In the genomic region with DNA sequence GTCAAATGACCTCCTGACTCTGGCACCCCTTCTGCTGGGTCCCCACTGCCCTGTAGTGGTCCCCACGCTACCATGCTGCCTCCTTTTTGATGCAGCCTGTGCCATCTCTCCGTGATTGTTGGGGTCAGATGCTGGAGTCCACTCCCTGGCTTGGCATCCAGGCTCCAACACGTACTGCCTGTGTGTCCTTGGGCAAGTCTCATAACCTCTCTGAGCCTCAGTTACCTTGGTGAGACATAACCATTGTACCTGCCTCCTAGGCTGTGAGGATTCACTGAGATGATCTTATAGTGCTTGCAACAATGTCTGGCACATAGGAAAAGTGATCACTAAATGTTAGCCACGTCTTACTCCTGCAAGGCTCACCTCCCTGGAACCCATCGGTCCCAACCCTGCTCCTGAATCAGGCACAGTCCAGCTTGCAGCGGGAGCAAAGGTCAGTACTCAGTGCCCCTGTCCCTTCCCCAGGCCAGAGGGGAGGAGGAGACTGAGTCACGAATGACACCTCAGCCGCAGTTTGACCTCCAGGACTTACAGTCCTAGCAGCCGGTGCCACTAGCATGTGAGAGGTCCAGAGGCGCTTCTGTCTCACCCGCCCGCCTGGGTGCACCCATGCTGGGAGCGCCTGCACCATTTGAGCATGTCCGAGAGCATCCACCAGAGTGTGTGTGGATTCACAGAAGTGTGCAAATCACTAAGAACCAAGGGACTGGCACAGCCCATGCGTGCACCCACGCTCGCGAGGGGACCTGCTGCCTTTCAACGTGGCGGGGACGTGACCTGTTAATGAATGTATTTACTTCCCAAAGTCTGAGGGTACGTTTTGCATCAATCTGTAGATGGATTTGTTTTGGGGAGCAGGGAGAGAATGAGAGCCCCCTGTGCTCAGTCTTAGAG, we compare ENCODE assay signal across 1 cellular context.
TF ChIP-seq lines count a peak whose summit lies in the region.

No MANE protein-coding gene starts in this region.

TF ChIP-seq in HepG2, 621 proteins besides CTCF, POLR2A, EP300 and RAD21 (continued from another document and continues in another):
- TF ChIP-seq, protein P1, sequence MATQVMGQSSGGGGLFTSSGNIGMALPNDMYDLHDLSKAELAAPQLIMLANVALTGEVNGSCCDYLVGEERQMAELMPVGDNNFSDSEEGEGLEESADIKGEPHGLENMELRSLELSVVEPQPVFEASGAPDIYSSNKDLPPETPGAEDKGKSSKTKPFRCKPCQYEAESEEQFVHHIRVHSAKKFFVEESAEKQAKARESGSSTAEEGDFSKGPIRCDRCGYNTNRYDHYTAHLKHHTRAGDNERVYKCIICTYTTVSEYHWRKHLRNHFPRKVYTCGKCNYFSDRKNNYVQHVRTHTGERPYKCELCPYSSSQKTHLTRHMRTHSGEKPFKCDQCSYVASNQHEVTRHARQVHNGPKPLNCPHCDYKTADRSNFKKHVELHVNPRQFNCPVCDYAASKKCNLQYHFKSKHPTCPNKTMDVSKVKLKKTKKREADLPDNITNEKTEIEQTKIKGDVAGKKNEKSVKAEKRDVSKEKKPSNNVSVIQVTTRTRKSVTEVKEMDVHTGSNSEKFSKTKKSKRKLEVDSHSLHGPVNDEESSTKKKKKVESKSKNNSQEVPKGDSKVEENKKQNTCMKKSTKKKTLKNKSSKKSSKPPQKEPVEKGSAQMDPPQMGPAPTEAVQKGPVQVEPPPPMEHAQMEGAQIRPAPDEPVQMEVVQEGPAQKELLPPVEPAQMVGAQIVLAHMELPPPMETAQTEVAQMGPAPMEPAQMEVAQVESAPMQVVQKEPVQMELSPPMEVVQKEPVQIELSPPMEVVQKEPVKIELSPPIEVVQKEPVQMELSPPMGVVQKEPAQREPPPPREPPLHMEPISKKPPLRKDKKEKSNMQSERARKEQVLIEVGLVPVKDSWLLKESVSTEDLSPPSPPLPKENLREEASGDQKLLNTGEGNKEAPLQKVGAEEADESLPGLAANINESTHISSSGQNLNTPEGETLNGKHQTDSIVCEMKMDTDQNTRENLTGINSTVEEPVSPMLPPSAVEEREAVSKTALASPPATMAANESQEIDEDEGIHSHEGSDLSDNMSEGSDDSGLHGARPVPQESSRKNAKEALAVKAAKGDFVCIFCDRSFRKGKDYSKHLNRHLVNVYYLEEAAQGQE (IDR thresholded peaks at IDR 0.05; ENCODE audit: borderline replicate concordance in 1 of 2, low read depth in 1 of 2, low read length in 2 of 2), result no peak
- TF ChIP-seq ZFX (CRISPR knock-in tag; IDR thresholded peaks at IDR 0.05; ENCODE audit: low read depth) (no peak), MIER2 (CRISPR knock-in tag; IDR thresholded peaks at IDR 0.05) (no peak), ZMAT3 (CRISPR knock-in tag; conservative IDR thresholded peaks at IDR 0.05) (no peak), ZNF354B (CRISPR knock-in tag; IDR thresholded peaks at IDR 0.05) (no peak), ZSCAN30 (CRISPR knock-in tag; IDR thresholded peaks at IDR 0.05) (no peak), ZNF30 (CRISPR knock-in tag; IDR thresholded peaks at IDR 0.05) (no peak), ZNF619 (CRISPR knock-in tag; IDR thresholded peaks at IDR 0.05) (no peak), ZNF253 (CRISPR knock-in tag; IDR thresholded peaks at IDR 0.05; ENCODE audit: borderline replicate concordance) (no peak), ZNF12 (CRISPR knock-in tag; IDR thresholded peaks at IDR 0.05) (0 out of 2 replicates have a peak, but pooled peaks have one; percentile 62), ZNF746 (CRISPR knock-in tag; IDR thresholded peaks at IDR 0.05) (peak; percentile 14; the same call in 1 of the 2 replicates), TSC22D2 (CRISPR knock-in tag; IDR thresholded peaks at IDR 0.05; ENCODE audit: borderline replicate concordance) (0 out of 2 replicates have a peak, but pooled peaks have one; percentile 4), HNF4G (IDR thresholded peaks at IDR 0.05; ENCODE audit: borderline replicate concordance, low read depth, low read length) (0 out of 2 replicates have a peak, but pooled peaks have one; percentile 46), HNF4G (CRISPR knock-in tag; IDR thresholded peaks at IDR 0.05; ENCODE audit: borderline replicate concordance, low read depth) (no peak; the same call in 1 of the 2 replicates), RBM39 (IDR thresholded peaks at IDR 0.05; ENCODE audit: low read depth, low read length, poor library complexity, severe bottlenecking) (no peak), NKX3-1 (CRISPR knock-in tag; IDR thresholded peaks at IDR 0.05) (no peak), ZNF292 (CRISPR knock-in tag; IDR thresholded peaks at IDR 0.05; ENCODE audit: borderline replicate concordance, low read depth) (no peak)
- TF ChIP-seq, protein P2, sequence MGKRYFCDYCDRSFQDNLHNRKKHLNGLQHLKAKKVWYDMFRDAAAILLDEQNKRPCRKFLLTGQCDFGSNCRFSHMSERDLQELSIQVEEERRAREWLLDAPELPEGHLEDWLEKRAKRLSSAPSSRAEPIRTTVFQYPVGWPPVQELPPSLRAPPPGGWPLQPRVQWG (CRISPR knock-in tag; IDR thresholded peaks at IDR 0.05; ENCODE audit: borderline replicate concordance, low read depth), result no peak
- TF ChIP-seq, protein P3, sequence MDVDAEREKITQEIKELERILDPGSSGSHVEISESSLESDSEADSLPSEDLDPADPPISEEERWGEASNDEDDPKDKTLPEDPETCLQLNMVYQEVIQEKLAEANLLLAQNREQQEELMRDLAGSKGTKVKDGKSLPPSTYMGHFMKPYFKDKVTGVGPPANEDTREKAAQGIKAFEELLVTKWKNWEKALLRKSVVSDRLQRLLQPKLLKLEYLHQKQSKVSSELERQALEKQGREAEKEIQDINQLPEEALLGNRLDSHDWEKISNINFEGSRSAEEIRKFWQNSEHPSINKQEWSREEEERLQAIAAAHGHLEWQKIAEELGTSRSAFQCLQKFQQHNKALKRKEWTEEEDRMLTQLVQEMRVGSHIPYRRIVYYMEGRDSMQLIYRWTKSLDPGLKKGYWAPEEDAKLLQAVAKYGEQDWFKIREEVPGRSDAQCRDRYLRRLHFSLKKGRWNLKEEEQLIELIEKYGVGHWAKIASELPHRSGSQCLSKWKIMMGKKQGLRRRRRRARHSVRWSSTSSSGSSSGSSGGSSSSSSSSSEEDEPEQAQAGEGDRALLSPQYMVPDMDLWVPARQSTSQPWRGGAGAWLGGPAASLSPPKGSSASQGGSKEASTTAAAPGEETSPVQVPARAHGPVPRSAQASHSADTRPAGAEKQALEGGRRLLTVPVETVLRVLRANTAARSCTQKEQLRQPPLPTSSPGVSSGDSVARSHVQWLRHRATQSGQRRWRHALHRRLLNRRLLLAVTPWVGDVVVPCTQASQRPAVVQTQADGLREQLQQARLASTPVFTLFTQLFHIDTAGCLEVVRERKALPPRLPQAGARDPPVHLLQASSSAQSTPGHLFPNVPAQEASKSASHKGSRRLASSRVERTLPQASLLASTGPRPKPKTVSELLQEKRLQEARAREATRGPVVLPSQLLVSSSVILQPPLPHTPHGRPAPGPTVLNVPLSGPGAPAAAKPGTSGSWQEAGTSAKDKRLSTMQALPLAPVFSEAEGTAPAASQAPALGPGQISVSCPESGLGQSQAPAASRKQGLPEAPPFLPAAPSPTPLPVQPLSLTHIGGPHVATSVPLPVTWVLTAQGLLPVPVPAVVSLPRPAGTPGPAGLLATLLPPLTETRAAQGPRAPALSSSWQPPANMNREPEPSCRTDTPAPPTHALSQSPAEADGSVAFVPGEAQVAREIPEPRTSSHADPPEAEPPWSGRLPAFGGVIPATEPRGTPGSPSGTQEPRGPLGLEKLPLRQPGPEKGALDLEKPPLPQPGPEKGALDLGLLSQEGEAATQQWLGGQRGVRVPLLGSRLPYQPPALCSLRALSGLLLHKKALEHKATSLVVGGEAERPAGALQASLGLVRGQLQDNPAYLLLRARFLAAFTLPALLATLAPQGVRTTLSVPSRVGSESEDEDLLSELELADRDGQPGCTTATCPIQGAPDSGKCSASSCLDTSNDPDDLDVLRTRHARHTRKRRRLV (CRISPR knock-in tag; IDR thresholded peaks at IDR 0.05), result no peak
- TF ChIP-seq, protein P4, sequence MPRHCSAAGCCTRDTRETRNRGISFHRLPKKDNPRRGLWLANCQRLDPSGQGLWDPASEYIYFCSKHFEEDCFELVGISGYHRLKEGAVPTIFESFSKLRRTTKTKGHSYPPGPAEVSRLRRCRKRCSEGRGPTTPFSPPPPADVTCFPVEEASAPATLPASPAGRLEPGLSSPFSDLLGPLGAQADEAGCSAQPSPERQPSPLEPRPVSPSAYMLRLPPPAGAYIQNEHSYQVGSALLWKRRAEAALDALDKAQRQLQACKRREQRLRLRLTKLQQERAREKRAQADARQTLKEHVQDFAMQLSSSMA (CRISPR knock-in tag; IDR thresholded peaks at IDR 0.05), result 0 out of 2 replicates have a peak, but pooled peaks have one; percentile 22
- TF ChIP-seq, protein P5, sequence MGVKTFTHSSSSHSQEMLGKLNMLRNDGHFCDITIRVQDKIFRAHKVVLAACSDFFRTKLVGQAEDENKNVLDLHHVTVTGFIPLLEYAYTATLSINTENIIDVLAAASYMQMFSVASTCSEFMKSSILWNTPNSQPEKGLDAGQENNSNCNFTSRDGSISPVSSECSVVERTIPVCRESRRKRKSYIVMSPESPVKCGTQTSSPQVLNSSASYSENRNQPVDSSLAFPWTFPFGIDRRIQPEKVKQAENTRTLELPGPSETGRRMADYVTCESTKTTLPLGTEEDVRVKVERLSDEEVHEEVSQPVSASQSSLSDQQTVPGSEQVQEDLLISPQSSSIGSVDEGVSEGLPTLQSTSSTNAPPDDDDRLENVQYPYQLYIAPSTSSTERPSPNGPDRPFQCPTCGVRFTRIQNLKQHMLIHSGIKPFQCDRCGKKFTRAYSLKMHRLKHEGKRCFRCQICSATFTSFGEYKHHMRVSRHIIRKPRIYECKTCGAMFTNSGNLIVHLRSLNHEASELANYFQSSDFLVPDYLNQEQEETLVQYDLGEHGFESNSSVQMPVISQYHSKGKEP (CRISPR knock-in tag; IDR thresholded peaks at IDR 0.05), result 0 out of 2 replicates have a peak, but pooled peaks have one; percentile 9
- TF ChIP-seq, protein P6, sequence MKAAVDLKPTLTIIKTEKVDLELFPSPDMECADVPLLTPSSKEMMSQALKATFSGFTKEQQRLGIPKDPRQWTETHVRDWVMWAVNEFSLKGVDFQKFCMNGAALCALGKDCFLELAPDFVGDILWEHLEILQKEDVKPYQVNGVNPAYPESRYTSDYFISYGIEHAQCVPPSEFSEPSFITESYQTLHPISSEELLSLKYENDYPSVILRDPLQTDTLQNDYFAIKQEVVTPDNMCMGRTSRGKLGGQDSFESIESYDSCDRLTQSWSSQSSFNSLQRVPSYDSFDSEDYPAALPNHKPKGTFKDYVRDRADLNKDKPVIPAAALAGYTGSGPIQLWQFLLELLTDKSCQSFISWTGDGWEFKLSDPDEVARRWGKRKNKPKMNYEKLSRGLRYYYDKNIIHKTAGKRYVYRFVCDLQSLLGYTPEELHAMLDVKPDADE (CRISPR knock-in tag; IDR thresholded peaks at IDR 0.05), result no peak
- TF ChIP-seq, protein P7, sequence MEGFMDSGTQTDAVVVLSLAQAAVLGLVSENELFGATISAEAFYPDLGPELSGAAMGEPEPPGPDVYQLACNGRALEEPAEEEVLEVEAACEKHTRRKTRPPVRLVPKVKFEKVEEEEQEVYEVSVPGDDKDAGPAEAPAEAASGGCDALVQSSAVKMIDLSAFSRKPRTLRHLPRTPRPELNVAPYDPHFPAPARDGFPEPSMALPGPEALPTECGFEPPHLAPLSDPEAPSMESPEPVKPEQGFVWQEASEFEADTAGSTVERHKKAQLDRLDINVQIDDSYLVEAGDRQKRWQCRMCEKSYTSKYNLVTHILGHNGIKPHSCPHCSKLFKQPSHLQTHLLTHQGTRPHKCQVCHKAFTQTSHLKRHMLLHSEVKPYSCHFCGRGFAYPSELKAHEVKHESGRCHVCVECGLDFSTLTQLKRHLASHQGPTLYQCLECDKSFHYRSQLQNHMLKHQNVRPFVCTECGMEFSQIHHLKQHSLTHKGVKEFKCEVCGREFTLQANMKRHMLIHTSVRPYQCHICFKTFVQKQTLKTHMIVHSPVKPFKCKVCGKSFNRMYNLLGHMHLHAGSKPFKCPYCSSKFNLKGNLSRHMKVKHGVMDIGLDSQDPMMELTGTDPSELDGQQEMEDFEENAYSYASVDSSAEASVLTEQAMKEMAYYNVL (CRISPR knock-in tag; IDR thresholded peaks at IDR 0.05; ENCODE audit: borderline replicate concordance), result no peak
- TF ChIP-seq, protein P8, sequence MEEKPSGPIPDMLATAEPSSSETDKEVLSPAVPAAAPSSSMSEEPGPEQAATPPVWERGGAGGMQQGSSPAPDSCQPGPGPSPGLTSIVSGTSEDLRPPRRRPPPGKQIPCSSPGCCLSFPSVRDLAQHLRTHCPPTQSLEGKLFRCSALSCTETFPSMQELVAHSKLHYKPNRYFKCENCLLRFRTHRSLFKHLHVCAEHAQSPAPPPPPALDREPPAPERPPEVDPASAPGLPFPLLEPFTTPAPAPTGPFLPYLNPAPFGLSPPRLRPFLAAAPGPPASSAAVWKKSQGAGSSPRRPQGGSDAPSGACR (CRISPR knock-in tag; IDR thresholded peaks at IDR 0.05), result no peak
- TF ChIP-seq, protein P9, sequence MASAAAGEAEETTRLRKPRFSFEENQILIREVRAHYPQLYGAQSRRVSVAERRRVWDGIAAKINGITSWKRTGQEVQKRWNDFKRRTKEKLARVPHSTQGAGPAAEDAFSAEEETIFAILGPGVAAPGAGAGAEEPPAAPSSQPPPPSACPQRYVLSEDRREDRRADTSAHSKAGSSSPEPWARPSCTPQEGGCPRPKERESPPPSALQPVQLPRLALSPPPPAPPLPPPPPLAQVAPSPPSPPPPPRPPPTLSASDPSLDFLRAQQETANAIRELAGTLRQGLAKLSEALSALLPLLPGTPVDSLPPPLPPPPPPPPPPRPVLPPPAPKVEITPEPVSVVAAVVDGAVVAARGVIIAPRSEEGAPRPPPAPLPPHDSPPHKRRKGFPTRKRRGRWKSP (CRISPR knock-in tag; IDR thresholded peaks at IDR 0.05), result 0 out of 2 replicates have a peak, but pooled peaks have one; percentile 3
- TF ChIP-seq, protein P10, sequence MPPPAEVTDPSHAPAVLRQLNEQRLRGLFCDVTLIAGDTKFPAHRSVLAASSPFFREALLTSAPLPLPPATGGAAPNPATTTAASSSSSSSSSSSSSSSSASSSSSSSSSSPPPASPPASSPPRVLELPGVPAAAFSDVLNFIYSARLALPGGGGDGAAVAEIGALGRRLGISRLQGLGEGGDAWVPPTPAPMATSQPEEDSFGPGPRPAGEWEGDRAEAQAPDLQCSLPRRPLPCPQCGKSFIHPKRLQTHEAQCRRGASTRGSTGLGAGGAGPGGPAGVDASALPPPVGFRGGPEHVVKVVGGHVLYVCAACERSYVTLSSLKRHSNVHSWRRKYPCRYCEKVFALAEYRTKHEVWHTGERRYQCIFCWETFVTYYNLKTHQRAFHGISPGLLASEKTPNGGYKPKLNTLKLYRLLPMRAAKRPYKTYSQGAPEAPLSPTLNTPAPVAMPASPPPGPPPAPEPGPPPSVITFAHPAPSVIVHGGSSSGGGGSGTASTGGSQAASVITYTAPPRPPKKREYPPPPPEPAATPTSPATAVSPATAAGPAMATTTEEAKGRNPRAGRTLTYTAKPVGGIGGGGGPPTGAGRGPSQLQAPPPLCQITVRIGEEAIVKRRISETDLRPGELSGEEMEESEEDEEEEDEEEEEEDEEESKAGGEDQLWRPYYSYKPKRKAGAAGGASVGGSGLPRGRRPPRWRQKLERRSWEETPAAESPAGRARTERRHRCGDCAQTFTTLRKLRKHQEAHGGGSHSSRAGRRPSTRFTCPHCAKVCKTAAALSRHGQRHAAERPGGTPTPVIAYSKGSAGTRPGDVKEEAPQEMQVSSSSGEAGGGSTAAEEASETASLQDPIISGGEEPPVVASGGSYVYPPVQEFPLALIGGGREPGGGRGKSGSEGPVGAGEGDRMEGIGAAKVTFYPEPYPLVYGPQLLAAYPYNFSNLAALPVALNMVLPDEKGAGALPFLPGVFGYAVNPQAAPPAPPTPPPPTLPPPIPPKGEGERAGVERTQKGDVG (CRISPR knock-in tag; IDR thresholded peaks at IDR 0.05; ENCODE audit: borderline replicate concordance), result 0 out of 2 replicates have a peak, but pooled peaks have one; percentile 14
